19 cellular contexts compared by ENCODE assay signal in the genomic region with DNA sequence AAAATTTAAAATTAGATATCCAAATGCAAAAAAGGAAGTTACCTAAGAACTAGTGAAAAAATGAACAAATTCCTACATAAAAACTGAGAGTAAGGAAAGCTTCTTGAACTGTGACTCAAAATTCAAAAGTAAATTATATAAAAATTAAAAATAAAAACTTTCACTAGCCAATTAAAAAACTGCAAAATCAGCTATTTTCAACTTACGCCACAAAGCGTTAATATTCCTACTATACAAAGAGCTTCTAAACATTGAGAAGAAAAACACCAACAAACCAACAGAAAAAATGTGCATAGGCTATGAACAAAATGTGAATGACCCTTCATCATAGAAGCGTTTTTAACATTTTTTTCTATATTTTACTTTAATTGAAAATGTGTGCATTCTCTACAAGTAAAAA.
DNase-seq lines count a peak whose midpoint lies in the region; ATAC-seq, FAIRE-seq and TF ChIP-seq lines count a peak whose summit lies in the region.
"Had no signal": no experiment of that assay in that cellular context is flagged by ENCODE, and none has a peak within 500 bp of the region (broad histone marks: within the 10 kb centered on the region; RNA-seq: fewer than 3 reads in every experiment).

No MANE protein-coding gene starts in this region.

- no peak overlapping the region for H2BK12ac ChIP-seq in H1 (ENCODE audit: low read depth, low read length)

- H4K8ac ChIP-seq in IMR-90 (ENCODE audit: low read depth in 2 of 2, low read length in 2 of 2) (no peak overlapping the region), H1 (ENCODE audit: extremely low read depth, insufficient read depth, low read length) (no peak overlapping the region)

- H3K4me3 Mint-ChIP-seq in endodermal cell = no peak overlapping the region
- H3K4me3 Mint-ChIP-seq: B cell; CD4-positive, alpha-beta T cell; CD8-positive, alpha-beta T cell had no signal

- H3K36me3 Mint-ChIP-seq in endodermal cell (ENCODE audit: low read depth) = no peaks in the 10 kb centered on the region
- H3K36me3 Mint-ChIP-seq: CD8-positive, alpha-beta T cell had no signal

- TF ChIP-seq POLR2A in A549 (IDR thresholded peaks at IDR 0.05; ENCODE audit: low read length) = no peak
- no peak for TF ChIP-seq POLR2A in IMR-90 (IDR thresholded peaks at IDR 0.05; ENCODE audit: low read depth, low read length)
- TF ChIP-seq POLR2A in H1 (IDR thresholded peaks at IDR 0.05; ENCODE audit: control extremely low read depth in 1 of 2, low read depth in 2 of 2, low read length in 2 of 2) = no peak

- H2AK5ac ChIP-seq in IMR-90 (ENCODE audit: low read depth, low read length) (no peak overlapping the region), H1 (ENCODE audit: low read depth, low read length) (no peak overlapping the region)

- no peak overlapping the region for H3K14ac ChIP-seq in IMR-90 (replicated peaks; ENCODE audit: low read depth, low read length)
- H3K14ac ChIP-seq in H1 (ENCODE audit: insufficient read length) = no peak overlapping the region

- H2BK5ac ChIP-seq in IMR-90 (ENCODE audit: low read depth, low read length, poor library complexity, severe bottlenecking) (no peak overlapping the region), H1 (ENCODE audit: low read depth, low read length) (no peak overlapping the region)

- ATAC-seq in A549 (no peak), IMR-90 (ENCODE audit: low read depth) (no peak)
- ATAC-seq: CD8-positive, alpha-beta T cell had no signal

- H3K4ac ChIP-seq in IMR-90 (ENCODE audit: low read depth, low read length) (no peak overlapping the region), H1 (replicated peaks; ENCODE audit: insufficient read length, low read depth, low read length) (no peak overlapping the region)

- in situ Hi-C loops in IMR-90 (cut with MboI; ENCODE audit: low sequenced_read_pairs) = no loop called here

- DNase-seq in A549 (ENCODE audit: low read depth in 1 of 2, low spot score in 1 of 2) = no peak
- DNase-seq in IMR-90 = no peak
- no peak for DNase-seq in H1 (ENCODE audit: low read depth in 1 of 2, low spot score in 2 of 2)
- no peak for DNase-seq in endodermal cell
- DNase-seq in NCI-H1417 treated with DMSO at 0.1 percent for 48 hours (lab: John Stamatoyannopoulos, UW) = no peak
- DNase-seq: 8988T; AML-193; Caco-2; Calu3; CD4-positive, alpha-beta T cell; CD8-positive, alpha-beta T cell; DMS79 treated with DMSO at 0.1 percent for 48 hours; GF-D8 had no signal

- H3K79me1 ChIP-seq in IMR-90 (ENCODE audit: low read depth in 1 of 2, low read length in 2 of 2) (no peaks in the 10 kb centered on the region), H1 (ENCODE audit: low read depth, low read length) (no peaks in the 10 kb centered on the region)

- H3K79me2 ChIP-seq in H1 (ENCODE audit: control insufficient read depth in 1 of 2, insufficient read depth in 2 of 2, low read length in 2 of 2) = no peaks in the 10 kb centered on the region

- no peak overlapping the region for H3K18ac ChIP-seq in IMR-90 (ENCODE audit: low read depth, low read length)
- no peak overlapping the region for H3K18ac ChIP-seq in H1 (ENCODE audit: extremely low read depth, low read length)

- intact Hi-C loops in IMR-90 (cut with micrococcal nuclease) = no loop called here

- 72% methylated on average over 3 of the region's 3 CpGs for WGBS in A549 (ENCODE audit: missing lambda C conversion rate)
- 93% methylated on average over 2 of the region's 3 CpGs; no CpG with 5 or more reads in 1 of the 2 experiments for WGBS in IMR-90 (ENCODE audit: extremely low coverage in 2 of 2, insufficient read length in 1 of 2), 2 experiments
- WGBS in H1 (ENCODE audit: extremely low coverage in 1 of 2, insufficient coverage in 1 of 2, insufficient read length in 1 of 2, insufficient replicate concordance in 2 of 2, low coverage in 1 of 2, low lambda C conversion rate in 2 of 2, missing lambda C conversion rate in 1 of 2), 2 experiments = 87% methylated on average over 3 of the region's 3 CpGs; no CpG with 5 or more reads in 1 of the 2 experiments
- 100% methylated on average over 2 of the region's 3 CpGs; no CpG with 5 or more reads in 1 of the 2 experiments for WGBS in endodermal cell (ENCODE audit: insufficient coverage in 1 of 2, insufficient read length in 1 of 2), 2 experiments

- H3K4me3 ChIP-seq in A549 = no peak overlapping the region
- no peak overlapping the region for H3K4me3 ChIP-seq in IMR-90 (ENCODE audit: insufficient read depth, low read depth, low read length)
- H3K4me3 ChIP-seq in H1 (ENCODE audit: extremely low read depth in 1 of 4, insufficient read depth in 2 of 4, low read depth in 3 of 4, low read length in 4 of 4) = no peak overlapping the region
- H3K4me3 ChIP-seq in endodermal cell (ENCODE audit: low read length) = no peak overlapping the region
- H3K4me3 ChIP-seq: BLaER1 treated with 17β-estradiol and CSF1 and Interleukin-3, amounts not matched to agents 10 nM and 100 nM had no signal

- TF ChIP-seq EP300 in A549 (IDR thresholded peaks at IDR 0.05) (no peak), H1 (IDR thresholded peaks at IDR 0.05; ENCODE audit: borderline replicate concordance in 1 of 2, low read depth in 2 of 2, low read length in 2 of 2) (no peak)

- no peaks in the 10 kb centered on the region for H3K27me3 Mint-ChIP-seq in endodermal cell (ENCODE audit: insufficient read depth)
- H3K27me3 Mint-ChIP-seq: B cell; CD4-positive, alpha-beta T cell had no signal

- CTCF ChIA-PET in A549 (lab: Yijun Ruan, JAX) (no interaction called here), IMR-90 (lab: Yijun Ruan, JAX) (no interaction called here), H1 (lab: Charles Lee; ENCODE audit: partially characterized antibody) (interaction anchor here (2.0 kb wide), 1 partner anchor 19 kb away, joined by 7 read pairs; no protein-coding TSS in a partner anchor)

- H3K27ac ChIP-seq in A549 (no peak overlapping the region), IMR-90 (ENCODE audit: insufficient read depth, low read length) (no peak overlapping the region), H1 (ENCODE audit: low read depth, low read length) (no peak overlapping the region), endodermal cell (ENCODE audit: low read depth, low read length) (no peak overlapping the region)
- H3K27ac ChIP-seq: BLaER1 treated with 17β-estradiol and CSF1 and Interleukin-3, amounts not matched to agents 10 nM and 100 nM; C4-2B had no signal

- no peaks in the 10 kb centered on the region for H3K23me2 ChIP-seq in H1 (ENCODE audit: low read depth, low read length)

- H3K56ac ChIP-seq in IMR-90 (ENCODE audit: extremely low read depth, insufficient read depth, low read length) (no peak overlapping the region), H1 (replicated peaks; ENCODE audit: insufficient read length, low read depth, low read length) (no peak overlapping the region)

- no TSS peak for BruUV-seq in IMR-90 (replicated peaks; lab: Mats Ljungman, UMichigan)

- H3K9me3 Mint-ChIP-seq in endodermal cell = peaks cover 23% of the 10 kb centered on the region

- H3K9me3 ChIP-seq in A549 = no peaks in the 10 kb centered on the region
- peaks cover 3% of the 10 kb centered on the region; the same call in 1 of the 2 replicates for H3K9me3 ChIP-seq in IMR-90 (ENCODE audit: control insufficient read depth, insufficient read depth, low read length)
- peaks cover 4 to 12% of the 10 kb centered on the region in 2 experiments; a peak in 2 of 4 replicates for H3K9me3 ChIP-seq in H1 (ENCODE audit: insufficient read depth in 2 of 2, low read depth in 1 of 2, low read length in 1 of 2)
- H3K9me3 ChIP-seq in endodermal cell (ENCODE audit: control insufficient read depth, low read length) = peaks cover 30% of the 10 kb centered on the region
- H3K9me3 ChIP-seq: Caco-2 had no signal

- no peaks in the 10 kb centered on the region for H4K20me1 ChIP-seq in IMR-90 (ENCODE audit: insufficient read depth, low read length)
- no peaks in the 10 kb centered on the region for H4K20me1 ChIP-seq in H1 (replicated peaks in 1 of 2; ENCODE audit: control insufficient read depth in 1 of 2, insufficient read depth in 2 of 2, low read length in 2 of 2)
- H4K20me1 ChIP-seq: BLaER1 treated with 17β-estradiol and CSF1 and Interleukin-3, amounts not matched to agents 10 nM and 100 nM had no signal

- H2AK9ac ChIP-seq in IMR-90 (replicated peaks; ENCODE audit: low read depth, low read length, poor library complexity) = no peak overlapping the region

- no peak overlapping the region for H2BK20ac ChIP-seq in IMR-90 (ENCODE audit: low read depth, low read length)
- H2BK20ac ChIP-seq in H1 (ENCODE audit: low read length) = no peak overlapping the region

- no peaks in the 10 kb centered on the region for H3K4me1 ChIP-seq in A549
- no peaks in the 10 kb centered on the region for H3K4me1 ChIP-seq in IMR-90 (ENCODE audit: control insufficient read depth, insufficient read depth, low read length)
- no peaks in the 10 kb centered on the region for H3K4me1 ChIP-seq in H1 (replicated peaks in 1 of 4; ENCODE audit: control insufficient read depth in 3 of 4, insufficient read depth in 4 of 4, low read length in 3 of 4)
- H3K4me1 ChIP-seq in endodermal cell (ENCODE audit: control insufficient read depth, insufficient read depth, low read length) = no peaks in the 10 kb centered on the region
- H3K4me1 ChIP-seq: Caco-2 had no signal

- TF ChIP-seq RAD21 in A549 (conservative IDR thresholded peaks at IDR 0.05 in 1 of 2, IDR thresholded peaks at IDR 0.05 in 1 of 2) = no peak
- TF ChIP-seq RAD21 in IMR-90 (IDR thresholded peaks at IDR 0.05; ENCODE audit: low read length) = no peak
- TF ChIP-seq RAD21 in H1 (IDR thresholded peaks at IDR 0.05 in 1 of 2, conservative IDR thresholded peaks at IDR 0.05 in 1 of 2; ENCODE audit: low read depth in 2 of 2, low read length in 2 of 2) = no peak

- H3K36me3 ChIP-seq in IMR-90 (ENCODE audit: control insufficient read depth, insufficient read depth, low read length) (no peaks in the 10 kb centered on the region), H1 (ENCODE audit: control insufficient read depth in 2 of 4, insufficient read depth in 4 of 4, low read length in 3 of 4) (no peaks in the 10 kb centered on the region), endodermal cell (ENCODE audit: control insufficient read depth, insufficient read depth, low read length) (no peaks in the 10 kb centered on the region)
- H3K36me3 ChIP-seq: BLaER1 treated with 17β-estradiol and CSF1 and Interleukin-3, amounts not matched to agents 10 nM and 100 nM had no signal

- FAIRE-seq in A549 (lab: Jason Lieb, UNC) (no peak), H1 (lab: Jason Lieb, UNC) (no peak)
- FAIRE-seq: D721Med, GM12891, GM19239 had no signal

- no peak overlapping the region for H3K23ac ChIP-seq in IMR-90 (ENCODE audit: low read depth, low read length)
- no peak overlapping the region for H3K23ac ChIP-seq in H1 (ENCODE audit: insufficient read length)

- H3K4me1 Mint-ChIP-seq in endodermal cell = peaks cover 6% of the 10 kb centered on the region
- H3K4me1 Mint-ChIP-seq: B cell had no signal

- no peak overlapping the region for H4K91ac ChIP-seq in IMR-90 (ENCODE audit: insufficient read depth, low read depth, low read length)
- H4K91ac ChIP-seq in H1 (replicated peaks; ENCODE audit: insufficient read length, low read length) = no peak overlapping the region

- H3K27ac Mint-ChIP-seq in endodermal cell = no peak overlapping the region
- H3K27ac Mint-ChIP-seq: B cell; CD4-positive, alpha-beta T cell; CD8-positive, alpha-beta T cell had no signal

- no peak overlapping the region for H2BK120ac ChIP-seq in IMR-90 (ENCODE audit: low read depth, low read length)
- no peak overlapping the region for H2BK120ac ChIP-seq in H1 (replicated peaks; ENCODE audit: low read depth, low read length)

- no peak overlapping the region for H3K4me2 ChIP-seq in A549
- H3K4me2 ChIP-seq in IMR-90 (ENCODE audit: low read depth, low read length) = no peak overlapping the region
- H3K4me2 ChIP-seq in H1 (ENCODE audit: insufficient read depth in 1 of 2, low read depth in 2 of 2, low read length in 2 of 2) = no peak overlapping the region
- H3K4me2 ChIP-seq: BLaER1 treated with 17β-estradiol and CSF1 and Interleukin-3, amounts not matched to agents 10 nM and 100 nM had no signal

- dilution Hi-C loops in IMR-90 (cut with HindIII; ENCODE audit: low sequenced_read_pairs, unreplicated experiment) = no loop called here

- POLR2A ChIA-PET in A549 (lab: Yijun Ruan, JAX) (no interaction called here), IMR-90 (lab: Charles Lee; ENCODE audit: unreplicated experiment) (no interaction called here), H1 (lab: Charles Lee; ENCODE audit: partially characterized antibody) (no interaction called here)

- H3K9ac ChIP-seq in IMR-90 (ENCODE audit: low read depth, low read length) = no peak overlapping the region
- no peak overlapping the region for H3K9ac ChIP-seq in H1 (replicated peaks in 1 of 4; ENCODE audit: extremely low read depth in 1 of 4, low read depth in 3 of 4, low read length in 3 of 4)
- no peak overlapping the region for H3K9ac ChIP-seq in endodermal cell (ENCODE audit: extremely low read depth, low read length, poor library complexity, severe bottlenecking)
- H3K9ac ChIP-seq: BLaER1 treated with 17β-estradiol and CSF1 and Interleukin-3, amounts not matched to agents 10 nM and 100 nM had no signal

- H2BK15ac ChIP-seq in IMR-90 (ENCODE audit: low read depth, low read length) (no peak overlapping the region), H1 (ENCODE audit: low read length) (no peak overlapping the region)

- H3K9me1 ChIP-seq in IMR-90 (ENCODE audit: insufficient read depth, low read length) = no peaks in the 10 kb centered on the region

- H3K27me3 ChIP-seq in IMR-90 (ENCODE audit: control insufficient read depth, insufficient read depth, low read length) (no peaks in the 10 kb centered on the region), H1 (replicated peaks in 1 of 4; ENCODE audit: control insufficient read depth in 3 of 4, extremely low read depth in 1 of 4, insufficient read depth in 3 of 4, low read length in 3 of 4) (no peaks in the 10 kb centered on the region), endodermal cell (ENCODE audit: control insufficient read depth, insufficient read depth, low read length, poor library complexity, severe bottlenecking) (no peaks in the 10 kb centered on the region)
- H3K27me3 ChIP-seq: BLaER1 treated with 17β-estradiol and CSF1 and Interleukin-3, amounts not matched to agents 10 nM and 100 nM had no signal

- no peak for TF ChIP-seq CTCF in A549 (IDR thresholded peaks at IDR 0.05)
- TF ChIP-seq CTCF in IMR-90 (conservative IDR thresholded peaks at IDR 0.05; ENCODE audit: low read depth, low read length) = no peak
- no peak for TF ChIP-seq CTCF in H1 (IDR thresholded peaks at IDR 0.05; ENCODE audit: control extremely low read depth in 1 of 3, insufficient read depth in 1 of 3, low read depth in 1 of 3, low read length in 3 of 3)
- no peak for TF ChIP-seq CTCF in endodermal cell (conservative IDR thresholded peaks at IDR 0.05)

- H2AFZ ChIP-seq in IMR-90 (replicated peaks; ENCODE audit: low read length, poor library complexity) = no peak overlapping the region
- H2AFZ ChIP-seq in H1 (ENCODE audit: low read length) = no peak overlapping the region

- H4K5ac ChIP-seq in IMR-90 (ENCODE audit: low read depth, low read length) (no peak overlapping the region), H1 (ENCODE audit: insufficient read length, low read depth, low read length) (no peak overlapping the region)
